In genomic region chr10:60591119-60591518, GRCh38 we compare ENCODE assay signal across 34 cellular contexts.
"Had no signal": no experiment of that assay in that cellular context is flagged by ENCODE, and none has a peak within 500 bp of the region (broad histone marks: within the 10 kb centered on the region; RNA-seq: fewer than 3 reads in every experiment).

No MANE protein-coding gene starts in this region.

- H3K9ac ChIP-seq: KMS-11 had no signal

- H3K4me3 ChIP-seq: MG63 had no signal

- H3K9me3 ChIP-seq: MG63 had no signal

- H3K27ac ChIP-seq: KMS-11 had no signal

- H3K4me2 ChIP-seq: KMS-11 had no signal

- DNase-seq: Karpas-422, Kasumi-1, MG63, MM.1S, MV-4-11, NCI-H1048, NCI-H1092, NCI-H1092 treated with DMSO at 0.1 percent for 48 hours, NCI-H1105 treated with DMSO at 0.1 percent for 48 hours, NCI-H1417, NCI-H1417 treated with DMSO at 0.1 percent for 48 hours, NCI-H1436, NCI-H1436 treated with DMSO at 0.1 percent for 48 hours, NCI-H146, NCI-H1694, NCI-H1694 treated with DMSO at 0.1 percent for 48 hours, NCI-H187, NCI-H187 treated with DMSO at 0.1 percent for 48 hours, NCI-H1930, NCI-H2029, NCI-H2029 treated with DMSO at 0.1 percent for 48 hours, NCI-H2081, NCI-H2081 treated with DMSO at 0.1 percent for 48 hours, NCI-H2107, NCI-H2171, NCI-H2171 treated with DMSO at 0.1 percent for 48 hours, NCI-H2227 treated with DMSO at 0.1 percent for 48 hours, NCI-H226, NCI-H345, NCI-H446, NCI-H446 treated with DMSO at 0.1 percent for 48 hours, NCI-H510A, NCI-H510A treated with DMSO at 0.1 percent for 48 hours had no signal

- H3K36me3 ChIP-seq: MG63 had no signal

- H3K27me3 ChIP-seq: MG63 had no signal
